ENCODE assay signal across 1 cellular context in genomic region chr18:36828630-36829361, GRCh38.
TF ChIP-seq lines count a peak whose summit lies in the region.

Gene KIAA1328 (plus strand): TSS chr18:36829127. CDS start chr18:36829139, 12 bp downstream.
Gene TPGS2 (minus strand): TSS chr18:36829002. CDS start chr18:36828767, 235 bp downstream.

TF ChIP-seq in GM23338, 12 proteins besides CTCF, POLR2A, EP300 and RAD21 (continued from another document):
- TF ChIP-seq ZNF462 (CRISPR knock-in tag; IDR thresholded peaks at IDR 0.05) = peak; percentile 33; the same call in 1 of the 2 replicates
- TF ChIP-seq NANOG (IDR thresholded peaks at IDR 0.05; ENCODE audit: borderline replicate concordance) = no peak
- TF ChIP-seq ZNF331 (CRISPR knock-in tag; IDR thresholded peaks at IDR 0.05; ENCODE audit: low read depth) = peak; percentile 58; the same call in 1 of the 2 replicates
- peak; percentile 81 for TF ChIP-seq CREB1 (CRISPR knock-in tag; IDR thresholded peaks at IDR 0.05; ENCODE audit: low read depth)
- no peak for TF ChIP-seq EZH2 (IDR thresholded peaks at IDR 0.05; ENCODE audit: low read depth, unreplicated experiment)
- TF ChIP-seq ZNF114 (CRISPR knock-in tag; IDR thresholded peaks at IDR 0.05) = peak; percentile 76; the same call in 1 of the 2 replicates
- 0 out of 2 replicates have a peak, but pooled peaks have one; percentile 56 for TF ChIP-seq ETS1 (IDR thresholded peaks at IDR 0.05)
- TF ChIP-seq POLR2AphosphoS5 (IDR thresholded peaks at IDR 0.05; ENCODE audit: low read depth) = peak; percentile 82
- TF ChIP-seq STAT1 (IDR thresholded peaks at IDR 0.05; ENCODE audit: unreplicated experiment) = no peak
- TF ChIP-seq REST (IDR thresholded peaks at IDR 0.05; ENCODE audit: unreplicated experiment) = no peak
